ENCODE assay signal across 11 cellular contexts in the genomic region with DNA sequence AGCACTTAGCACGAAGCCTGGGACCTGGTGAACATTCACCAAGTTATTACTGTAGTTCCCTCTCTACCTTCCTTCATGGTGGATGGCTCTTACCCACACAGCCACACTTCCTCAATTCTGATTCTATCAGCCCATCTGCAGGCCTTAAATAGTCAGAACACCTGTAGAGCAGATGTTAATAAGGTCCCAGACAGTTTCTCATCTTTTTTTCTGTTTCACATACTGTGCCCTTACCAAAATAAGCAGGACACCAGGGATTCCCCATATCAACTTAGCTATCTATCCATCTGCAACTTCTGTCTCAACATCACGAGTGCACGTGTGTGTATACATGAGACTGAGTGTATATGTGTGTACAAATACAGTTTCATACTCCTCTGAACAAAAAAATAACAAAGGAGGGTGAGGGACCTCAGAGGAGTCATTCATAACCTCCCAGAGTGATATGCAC. TPM values are rescaled to one million over a fixed set of nuclear protein-coding genes. Genes with fewer than 3 reads are reported as not detected.
DNase-seq lines count a peak whose midpoint lies in the region; ATAC-seq and TF ChIP-seq lines count a peak whose summit lies in the region.
"Had no signal": no experiment of that assay in that cellular context is flagged by ENCODE, and none has a peak within 500 bp of the region (broad histone marks: within the 10 kb centered on the region; RNA-seq: fewer than 3 reads in every experiment).

No MANE protein-coding gene starts in this region.

- DNase-seq in spleen, result no peak
- no peak for DNase-seq in activated CD4-positive, alpha-beta T cell treated with anti-CD3 and anti-CD28 coated beads, Interleukin-2, amount 50 U/mL, for 1 hour
- DNase-seq in DMS153 (lab: John Stamatoyannopoulos, UW), result no peak
- DNase-seq in NOMO-1 (lab: John Stamatoyannopoulos, UW; ENCODE audit: unreplicated experiment in 2 of 2), result no peak
- DNase-seq: activated CD8-positive, alpha-beta memory T cell treated with anti-CD3 and anti-CD28 coated beads, Interleukin-2, amount 50 U/mL, for 4 hours had no signal

- peaks cover 0 to 61% (median 39%) of the 10 kb centered on the region in 6 donors for H3K36me3 ChIP-seq in spleen

- no peak for TF ChIP-seq POLR2A in spleen (IDR thresholded peaks at IDR 0.05)

- peaks cover 28 to 57% (median 37%) of the 10 kb centered on the region in 6 donors for H3K4me1 ChIP-seq in spleen

- no peak overlapping the region for H3K4me3 ChIP-seq in spleen
- H3K4me3 ChIP-seq: lung had no signal

- no peaks in the 10 kb centered on the region for H3K27me3 ChIP-seq in spleen (replicated peaks in 1 of 7)

- WGBS in spleen, 5 donors, result 59 to 82% (median 70%) methylated on average over 3 of the region's 3 CpGs

- peak; percentile 83 for ATAC-seq in GM19043 (IDR thresholded peaks at IDR 0.05; ENCODE audit: low read depth, unreplicated experiment)
- peak; percentile 77 for ATAC-seq in HG02610 (IDR thresholded peaks at IDR 0.05; ENCODE audit: unreplicated experiment)
- ATAC-seq in HG03442 (IDR thresholded peaks at IDR 0.05; ENCODE audit: unreplicated experiment), result peak; percentile 53
- ATAC-seq: HCT116 had no signal

- peak overlapping the region in 6 of 8 donors; percentile 25 to 78 (median 68) for H3K27ac ChIP-seq in spleen

- intact Hi-C loops in spleen (cut with DNase I; ENCODE audit: low total_unique reads), result no loop called here

- H3K9me3 ChIP-seq in spleen, result no peaks in the 10 kb centered on the region

- no peak for TF ChIP-seq CTCF in spleen (IDR thresholded peaks at IDR 0.05 in 8 of 11, conservative IDR thresholded peaks at IDR 0.05 in 3 of 11)

RNA-seq across cellular contexts. Expression of a gene that starts 2.8 kb away (rescaled TPM):
- total RNA-seq in spleen, result 10 to 100 TPM; 25.7 to 51.0 (median 37.6) TPM
- 10 to 100 TPM; 28.2 to 48.8 (median 47.4) TPM for polyA plus RNA-seq in spleen

RNA-seq across cellular contexts. Expression of a gene that starts 3.0 kb away (rescaled TPM):
- 100 to 1,000 TPM in 3 of 7 donors, 10 to 100 TPM in 4; 71.6 to 110 (median 82.1) TPM for total RNA-seq in spleen
- 10 to 100 TPM; 53.8 to 76.7 (median 70.4) TPM for polyA plus RNA-seq in spleen

RNA-seq across cellular contexts. Expression of a gene that starts 30.9 kb away (rescaled TPM):
- total RNA-seq in spleen, result 1 to 10 TPM; 2.1 to 5.1 (median 3.4) TPM
- polyA plus RNA-seq in spleen, result 1 to 10 TPM; 3.0 to 4.7 (median 4.7) TPM
- total RNA-seq: Daoy had no signal

RNA-seq across cellular contexts. Expression of a gene that starts 57.1 kb away (rescaled TPM):
- total RNA-seq in spleen, result 100 to 1,000 TPM in 3 of 7 donors, 10 to 100 TPM in 4; 80.4 to 205 (median 90.1) TPM
- 10 to 100 TPM; 16.6 to 49.9 (median 30.1) TPM for polyA plus RNA-seq in spleen
